13 cellular contexts compared by ENCODE assay signal in the genomic region with DNA sequence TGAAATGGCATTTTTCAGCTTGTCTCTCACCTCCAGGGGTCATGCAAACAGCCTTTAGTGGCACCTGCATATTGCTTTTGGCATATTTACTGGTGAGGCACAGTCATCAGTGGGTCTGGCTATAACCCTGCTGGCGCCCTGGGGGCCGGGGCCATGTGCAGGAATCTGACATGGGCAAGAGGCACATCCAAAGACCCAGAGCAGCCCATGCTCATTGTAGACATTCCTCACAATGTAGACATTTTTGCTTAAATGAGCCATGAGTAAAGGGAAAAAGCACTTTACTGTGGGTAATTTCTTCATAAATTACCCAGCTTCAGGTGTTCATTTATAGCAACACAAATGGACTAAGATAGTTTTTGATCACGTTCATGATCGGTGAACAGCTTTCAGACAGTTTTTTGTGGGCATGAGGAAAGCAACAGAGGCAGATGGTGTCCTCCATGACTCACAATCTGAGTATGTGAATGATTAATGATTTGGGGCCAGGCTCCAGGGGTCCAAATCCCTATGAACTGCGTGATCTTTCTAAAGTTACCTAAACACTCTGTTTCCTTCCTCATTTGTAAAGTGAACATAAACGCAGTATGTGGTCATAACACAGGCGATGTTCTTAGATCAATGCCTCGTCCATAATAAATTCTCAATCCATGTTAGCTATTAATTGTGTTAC.
A peak's percentile ranks its signal among the peaks of the same experiment; 100 is the strongest.
DNase-seq lines count a peak whose midpoint lies in the region; ATAC-seq and TF ChIP-seq lines count a peak whose summit lies in the region.
"Had no signal": no experiment of that assay in that cellular context is flagged by ENCODE, and none has a peak within 500 bp of the region (broad histone marks: within the 10 kb centered on the region; RNA-seq: fewer than 3 reads in every experiment).

No MANE protein-coding gene starts in this region.

- CTCF ChIA-PET in MCF 10A (lab: Yijun Ruan, JAX) = interaction anchor here (0.6 to 1.0 kb wide), 3 partner anchors 20 to 113 kb away, joined by 3 to 4 read pairs (median 3); no protein-coding TSS in a partner anchor

- no peaks in the 10 kb centered on the region for H3K36me3 Mint-ChIP-seq in MCF 10A (ENCODE audit: insufficient read depth, unreplicated experiment)
- H3K36me3 Mint-ChIP-seq: naive B cell had no signal

- H3K4me1 Mint-ChIP-seq in MCF 10A (ENCODE audit: insufficient read depth, unreplicated experiment) = no peaks in the 10 kb centered on the region
- H3K4me1 Mint-ChIP-seq: naive B cell had no signal

- H3K9me3 Mint-ChIP-seq in MCF 10A (ENCODE audit: unreplicated experiment) = no peaks in the 10 kb centered on the region

- no TSS peak for BruUV-seq in MCF 10A (replicated peaks; lab: Mats Ljungman, UMichigan)

- no peaks in the 10 kb centered on the region for H3K36me3 ChIP-seq in breast epithelium
- H3K36me3 ChIP-seq: cardiac muscle cell, thyroid gland had no signal

- H3K27ac ChIP-seq in breast epithelium = no peak overlapping the region
- H3K27ac ChIP-seq: cardiac muscle cell had no signal

- H3K4me1 ChIP-seq in breast epithelium = no peaks in the 10 kb centered on the region

- H3K4me3 ChIP-seq in breast epithelium (no peak overlapping the region), choroid plexus epithelial cell (ENCODE audit: low read depth, low read length) (no peak overlapping the region)
- H3K4me3 ChIP-seq: cardiac muscle cell, thyroid gland had no signal

- DNase-seq in MCF 10A (ENCODE audit: unreplicated experiment) (peak; percentile 20), breast epithelium (ENCODE audit: low spot score in 2 of 2) (no peak), choroid plexus epithelial cell (ENCODE audit: low read depth) (peak; percentile 73), mesenteric fat pad (ENCODE audit: low spot score) (peak; percentile 43), mucosa of gallbladder (ENCODE audit: low spot score) (no peak), Kasumi-1 (lab: John Stamatoyannopoulos, UW) (no peak)
- no peak for DNase-seq in activated naive CD4-positive, alpha-beta T cell (lab: John Stamatoyannopoulos, UW)
- DNase-seq: activated effector memory CD4-positive, alpha-beta T cell treated with Interleukin-2 at 50 U/mL for 16 hours; naive B cell; NCI-H2029; thyroid gland had no signal

- H3K4me3 Mint-ChIP-seq in MCF 10A (ENCODE audit: unreplicated experiment) = no peak overlapping the region
- H3K4me3 Mint-ChIP-seq: naive B cell had no signal

- TF ChIP-seq POLR2A in breast epithelium (IDR thresholded peaks at IDR 0.05) = no peak

- intact Hi-C loops in MCF 10A (cut with micrococcal nuclease) (no loop called here), breast epithelium (cut with DNase I; ENCODE audit: low total_unique reads) (no loop called here)

- no peaks in the 10 kb centered on the region for H3K27me3 Mint-ChIP-seq in MCF 10A (ENCODE audit: insufficient read depth, unreplicated experiment)

- H3K27me3 ChIP-seq in breast epithelium = no peaks in the 10 kb centered on the region
- H3K27me3 ChIP-seq: cardiac muscle cell, thyroid gland had no signal

- no peak for ATAC-seq in HG03025 (IDR thresholded peaks at IDR 0.05; ENCODE audit: low FRiP score, unreplicated experiment)

- no peak overlapping the region for H3K27ac Mint-ChIP-seq in MCF 10A (ENCODE audit: low read depth, unreplicated experiment)
- H3K27ac Mint-ChIP-seq: naive B cell had no signal

- TF ChIP-seq CTCF in MCF 10A (IDR thresholded peaks at IDR 0.05; ENCODE audit: unreplicated experiment) (no peak), breast epithelium (IDR thresholded peaks at IDR 0.05) (no peak), choroid plexus epithelial cell (conservative IDR thresholded peaks at IDR 0.05; ENCODE audit: low read depth, low read length) (no peak)

- POLR2A ChIA-PET in MCF 10A (lab: Yijun Ruan, JAX) = interaction anchor here (0.7 kb wide), 1 partner anchor 43 kb away, joined by 3 read pairs; no protein-coding TSS in a partner anchor

- H3K9me3 ChIP-seq in breast epithelium = no peaks in the 10 kb centered on the region
- H3K9me3 ChIP-seq: thyroid gland had no signal

Comparison
In these comparisons a context has a peak if more than half of its experiments do, and no peak if none do; other contexts are left out.
1. DNase-seq: peak in MCF 10A (single experiment), choroid plexus epithelial cell (single experiment) and mesenteric fat pad (single experiment); none in breast epithelium (0 of 2), mucosa of gallbladder (single experiment), activated naive CD4-positive, alpha-beta T cell (0 of 4) and Kasumi-1 (0 of 2).